In the genomic region with DNA sequence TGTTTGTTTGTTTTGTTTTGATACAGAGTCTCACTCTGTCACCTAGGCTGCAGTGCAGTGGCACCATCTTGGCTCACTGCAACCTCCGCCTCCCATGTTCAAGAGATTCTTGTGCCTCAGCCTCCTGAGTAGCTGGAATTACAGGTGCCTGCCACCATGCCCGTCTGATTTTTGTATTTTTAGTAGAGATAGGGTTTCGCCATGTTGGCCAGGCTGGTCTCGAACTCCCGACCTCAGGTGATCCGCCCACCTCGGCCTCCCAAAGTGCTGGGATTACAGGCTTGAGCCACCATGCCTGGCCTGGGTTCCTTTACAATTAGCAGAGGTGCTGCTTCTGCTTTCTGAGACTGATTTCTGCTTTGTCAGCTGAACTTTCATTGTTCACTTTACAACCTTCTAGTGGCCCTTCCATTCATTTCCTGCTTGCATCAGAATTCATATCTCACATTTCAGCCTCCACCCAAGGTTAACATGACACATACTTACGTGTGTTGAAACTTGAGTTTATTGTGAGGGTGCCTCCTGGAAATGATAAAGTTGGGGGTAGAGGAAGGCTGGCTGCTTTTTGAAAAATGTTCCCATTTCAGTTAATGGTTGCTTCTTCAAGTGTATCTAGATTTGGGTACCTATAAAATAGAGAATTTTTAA, we compare ENCODE assay signal across 9 cellular contexts. TPM values are rescaled to one million over a fixed set of nuclear protein-coding genes. Genes with fewer than 3 reads are reported as not detected.
DNase-seq lines count a peak whose midpoint lies in the region; ATAC-seq, FAIRE-seq and TF ChIP-seq lines count a peak whose summit lies in the region.
"Not testable (repeated sequence)": the region's sequence is repeated elsewhere in the genome, so short reads cannot be mapped to it uniquely, and the experiment has no call there.
"Had no signal": no experiment of that assay in that cellular context is flagged by ENCODE, and none has a peak within 500 bp of the region (broad histone marks: within the 10 kb centered on the region; RNA-seq: fewer than 3 reads in every experiment).

No MANE protein-coding gene starts in this region.

- H3K27ac ChIP-seq in A549 (peak overlapping the region; percentile 76 to 87), SJSA1 (peak overlapping the region; percentile 30)

- DNase-seq in A549 (ENCODE audit: low read depth in 1 of 2, low spot score in 1 of 2) (peak; percentile 43 to 82), GM03348 (ENCODE audit: low spot score) (peak; percentile 81), MV-4-11 (lab: John Stamatoyannopoulos, UW) (peak; percentile 90), SJSA1 (ENCODE audit: low read depth in 1 of 2, low spot score in 2 of 2) (peak in 1 of 2 experiments; percentile 32), dedifferentiated amniotic fluid mesenchymal stem cell (ENCODE audit: extremely low spot score) (peak; percentile 67), hepatic stellate cell (ENCODE audit: low spot score) (peak; percentile 60)
- DNase-seq in activated T-cell treated with anti-CD3 and anti-CD28 coated beads, Interleukin-2, amount 50 U/mL, for 24 hours, result peak; percentile 44
- DNase-seq in osteocyte (ENCODE audit: extremely low spot score, unreplicated experiment), result not testable (repeated sequence)

- peaks cover 54% of the 10 kb centered on the region for H3K36me3 ChIP-seq in SJSA1

- not testable (repeated sequence) for H3K4me3 ChIP-seq in A549, SJSA1

- H3K4me2 ChIP-seq in A549, result peak overlapping the region; percentile 74

- FAIRE-seq in A549 (lab: Jason Lieb, UNC), result not testable (repeated sequence)

- H3K27me3 ChIP-seq in SJSA1 (replicated peaks), result not testable (repeated sequence)

- peak overlapping the region; percentile 47 for H3K4me3 Mint-ChIP-seq in activated T-cell treated with anti-CD3 and anti-CD28 coated beads, Interleukin-2, amount 50 U/mL, for 24 hours
- H3K4me3 Mint-ChIP-seq in osteocyte (ENCODE audit: unreplicated experiment), result peak overlapping the region; percentile 42

- TF ChIP-seq RAD21 in A549 (conservative IDR thresholded peaks at IDR 0.05 in 1 of 2, IDR thresholded peaks at IDR 0.05 in 1 of 2), result not testable (repeated sequence)

- 42% methylated on average over 8 of the region's 8 CpGs for WGBS in A549 (ENCODE audit: missing lambda C conversion rate)

- H3K4me1 ChIP-seq in A549, result peaks cover 41% of the 10 kb centered on the region
- H3K4me1 ChIP-seq in SJSA1 (replicated peaks), result peaks cover 17% of the 10 kb centered on the region

- CTCF ChIA-PET in A549 (lab: Yijun Ruan, JAX), result interaction anchor here (0.6 to 8.6 kb wide), 3 partner anchors 18 to 116 kb away, joined by 3 to 56 read pairs (median 3); no protein-coding TSS in a partner anchor

- H3K36me3 Mint-ChIP-seq in activated T-cell treated with anti-CD3 and anti-CD28 coated beads, Interleukin-2, amount 50 U/mL, for 24 hours (ENCODE audit: low read depth), result peaks cover 73% of the 10 kb centered on the region
- H3K36me3 Mint-ChIP-seq in osteocyte (ENCODE audit: unreplicated experiment), result peaks cover 13% of the 10 kb centered on the region

- TF ChIP-seq POLR2A in A549 (IDR thresholded peaks at IDR 0.05; ENCODE audit: low read length), result not testable (repeated sequence)

- H3K9me3 Mint-ChIP-seq in activated T-cell treated with anti-CD3 and anti-CD28 coated beads, Interleukin-2, amount 50 U/mL, for 24 hours; osteocyte (ENCODE audit: unreplicated experiment): not testable (repeated sequence)

- not testable (repeated sequence) for TF ChIP-seq EP300 in A549 (IDR thresholded peaks at IDR 0.05)

- H3K27ac Mint-ChIP-seq in activated T-cell treated with anti-CD3 and anti-CD28 coated beads, Interleukin-2, amount 50 U/mL, for 24 hours, result peak overlapping the region; percentile 96
- H3K27ac Mint-ChIP-seq in osteocyte (ENCODE audit: unreplicated experiment), result peak overlapping the region; percentile 92

- POLR2A ChIA-PET in A549 (lab: Yijun Ruan, JAX), result interaction anchor here (0.8 kb wide), 2 partner anchors 78 to 186 kb away, joined by 3 read pairs; partner anchors contain the start of genes BUD31 and PDAP1

- H3K27me3 Mint-ChIP-seq in activated T-cell treated with anti-CD3 and anti-CD28 coated beads, Interleukin-2, amount 50 U/mL, for 24 hours; osteocyte (ENCODE audit: unreplicated experiment): not testable (repeated sequence)

- peaks cover 55% of the 10 kb centered on the region for H3K4me1 Mint-ChIP-seq in activated T-cell treated with anti-CD3 and anti-CD28 coated beads, Interleukin-2, amount 50 U/mL, for 24 hours (ENCODE audit: low read depth)
- peaks cover 42% of the 10 kb centered on the region for H3K4me1 Mint-ChIP-seq in osteocyte (ENCODE audit: unreplicated experiment)

- not testable (repeated sequence) for TF ChIP-seq CTCF in A549 (IDR thresholded peaks at IDR 0.05); osteocyte (IDR thresholded peaks at IDR 0.05)

- H3K9me3 ChIP-seq in A549; SJSA1 (replicated peaks): not testable (repeated sequence)

- peak; percentile 25 to 62; a peak in 4 of 6 replicates for ATAC-seq in A549

TF ChIP-seq in A549, 52 proteins besides CTCF, POLR2A, EP300 and RAD21:
- TF ChIP-seq MAFK (IDR thresholded peaks at IDR 0.05; ENCODE audit: partially characterized antibody), result peak; percentile 99
- not testable (repeated sequence) for TF ChIP-seq FOSL2 (IDR thresholded peaks at IDR 0.05)
- TF ChIP-seq FOSL2 (CRISPR knock-in tag; IDR thresholded peaks at IDR 0.05), result peak; percentile 67
- peak in 1 of 2 experiments; percentile 62; a peak in 1 of 4 replicates for TF ChIP-seq CEBPB (IDR thresholded peaks at IDR 0.05)

RNA-seq across cellular contexts. Expression of gene ARPC1A, which starts 4.7 kb away (rescaled TPM):
- polyA plus RNA-seq in A549 (2011; rRNA removed), result 120 TPM in 2 replicates
- 167 and 169 TPM in 2 replicates for polyA plus RNA-seq in A549 (2012; cell fraction: cytosol; rRNA removed)
- polyA plus RNA-seq in A549 (2012; cell fraction: nucleus; rRNA removed), result 69.5 and 75.4 TPM in 2 replicates
- 116 to 127 TPM (median 121 TPM) in 3 replicates for polyA plus RNA-seq in A549 (2017; fragmentation: RNase III; extraction: RNeasy Plus Mini Kit Qiagen cat#74134 plus additional on column Dnase treatment)
- polyA minus RNA-seq in A549 (2011; rRNA and poly(A)+ RNA removed), result 150 and 151 TPM in 2 replicates
- total RNA-seq in SJSA1 (2014; rRNA removed; shearing (Covaris generic)), result 186 and 242 TPM in 2 replicates
- 103 and 105 TPM in 2 replicates for total RNA-seq in osteocyte

RNA-seq across cellular contexts. Expression of gene ARPC1B, which starts 44.1 kb away (rescaled TPM):
- polyA plus RNA-seq in A549 (2011; rRNA removed) (141 and 197 TPM in 2 replicates), A549 (2017; fragmentation: RNase III; extraction: RNeasy Plus Mini Kit Qiagen cat#74134 plus additional on column Dnase treatment) (272 to 302 TPM (median 294 TPM) in 3 replicates)
- polyA plus RNA-seq in A549 (2012; cell fraction: cytosol; rRNA removed), result 504 and 519 TPM in 2 replicates
- 356 and 444 TPM in 2 replicates for polyA plus RNA-seq in A549 (2012; cell fraction: nucleus; rRNA removed)
- 61.3 and 103 TPM in 2 replicates for polyA minus RNA-seq in A549 (2011; rRNA and poly(A)+ RNA removed)
- total RNA-seq in SJSA1 (2014; rRNA removed; shearing (Covaris generic)), result 231 and 362 TPM in 2 replicates
- 76.1 and 84.9 TPM in 2 replicates for total RNA-seq in osteocyte

RNA-seq across cellular contexts. Expression of gene MYH16, which starts 57.8 kb away (rescaled TPM):
- 0.28 and 0.29 TPM in 2 replicates for polyA plus RNA-seq in A549 (2011; rRNA removed)
- polyA plus RNA-seq in A549 (2012; cell fraction: cytosol; rRNA removed), result 0.08 and 0.15 TPM in 2 replicates
- polyA plus RNA-seq in A549 (2012; cell fraction: nucleus; rRNA removed), result 0.05 and 0.12 TPM in 2 replicates
- 0.21 to 0.32 TPM (median 0.31 TPM) in 3 replicates for polyA plus RNA-seq in A549 (2017; fragmentation: RNase III; extraction: RNeasy Plus Mini Kit Qiagen cat#74134 plus additional on column Dnase treatment)
- polyA minus RNA-seq in A549 (2011; rRNA and poly(A)+ RNA removed), result 0.10 and 0.12 TPM in 2 replicates
- total RNA-seq in SJSA1 (2014; rRNA removed; shearing (Covaris generic)), result 0.41 TPM in 1 of 2 replicates, not detected in the other
- total RNA-seq in osteocyte, result not detected in 2 replicates
- total RNA-seq: mononuclear cell had no signal
